ENCODE assay signal across 29 cellular contexts in genomic region chr10:17709492-17709891, GRCh38. TPM values are rescaled to one million over a fixed set of nuclear protein-coding genes. Genes with fewer than 3 reads are reported as not detected.
"Had no signal": no experiment of that assay in that cellular context is flagged by ENCODE, and none has a peak within 500 bp of the region (broad histone marks: within the 10 kb centered on the region; RNA-seq: fewer than 3 reads in every experiment).

No MANE protein-coding gene starts in this region.

- H3K4me1 ChIP-seq: esophagus squamous epithelium, parathyroid adenoma, spleen, testis, tibial artery, uterus had no signal

- H3K9me3 Mint-ChIP-seq: effector memory CD8-positive, alpha-beta T cell; immature natural killer cell; mesothelial cell of epicardium; naive B cell; natural killer cell treated with Interleukin-12 subunit alpha and Interleukin-12 subunit beta and Interleukin-15 and Interleukin-18, amount 100 ng/mL, for 72 hours; neural crest cell; stimulated activated memory B cell treated with anti-CD40 and anti-IgM and Interleukin-4, amounts not matched to agents 10 μg/mL and 1 μg/mL and 100 μg/mL, for 72 hours had no signal

- H3K4me1 Mint-ChIP-seq: immature natural killer cell; mesothelial cell of epicardium; naive B cell; stimulated activated memory B cell treated with anti-CD40 and anti-IgM and Interleukin-4, amounts not matched to agents 10 μg/mL and 1 μg/mL and 100 μg/mL, for 72 hours had no signal

- H3K27me3 ChIP-seq: esophagus squamous epithelium, neutrophil, sigmoid colon, spleen, testis, tibial artery, upper lobe of left lung, uterus had no signal

- H3K36me3 ChIP-seq: uterus had no signal

- ATAC-seq: effector memory CD8-positive, alpha-beta T cell; left colon; mucosa of descending colon; natural killer cell treated with Interleukin-12 subunit alpha and Interleukin-12 subunit beta and Interleukin-15 and Interleukin-18, amount 100 ng/mL, for 72 hours; stimulated activated memory B cell treated with anti-CD40 and anti-IgM and Interleukin-4, amounts not matched to agents 10 μg/mL and 1 μg/mL and 100 μg/mL, for 72 hours; stimulated activated naive CD8-positive, alpha-beta T cell treated with anti-CD3 and anti-CD28 coated beads, Interleukin-15, Interleukin-2, amounts not matched to agents 100 U/mL and 50 U/mL, for 24 hours had no signal

- H3K36me3 Mint-ChIP-seq: natural killer cell treated with Interleukin-12 subunit alpha and Interleukin-12 subunit beta and Interleukin-15 and Interleukin-18, amount 100 ng/mL, for 72 hours had no signal

- H3K27me3 Mint-ChIP-seq: effector memory CD8-positive, alpha-beta T cell; naive B cell; natural killer cell treated with Interleukin-12 subunit alpha and Interleukin-12 subunit beta and Interleukin-15 and Interleukin-18, amount 100 ng/mL, for 72 hours; progenitor cell of endocrine pancreas; stimulated activated memory B cell treated with anti-CD40 and anti-IgM and Interleukin-4, amounts not matched to agents 10 μg/mL and 1 μg/mL and 100 μg/mL, for 72 hours had no signal

- H3K27ac Mint-ChIP-seq: effector memory CD8-positive, alpha-beta T cell; mesothelial cell of epicardium; naive B cell; natural killer cell treated with Interleukin-12 subunit alpha and Interleukin-12 subunit beta and Interleukin-15 and Interleukin-18, amount 100 ng/mL, for 72 hours; progenitor cell of endocrine pancreas; stimulated activated memory B cell treated with anti-CD40 and anti-IgM and Interleukin-4, amounts not matched to agents 10 μg/mL and 1 μg/mL and 100 μg/mL, for 72 hours had no signal

- H3K9me3 ChIP-seq: esophagus squamous epithelium, mucosa of descending colon, neutrophil, sigmoid colon, spleen, testis, tibial artery, upper lobe of left lung, uterus had no signal

- H3K9ac ChIP-seq: parathyroid adenoma had no signal

- DNase-seq: cortex of kidney; effector memory CD8-positive, alpha-beta T cell; erythroblast; esophagus squamous epithelium; hypothalamus; immature natural killer cell; islet precursor cell; kidney glomerular epithelial cell; left colon; mesenchymal stem cell; mucosa of descending colon; naive B cell; right cardiac atrium; sigmoid colon; spleen; stimulated activated CD4-positive, alpha-beta T cell treated with anti-CD3 and anti-CD28 coated beads, Interleukin-4, amount 100 ng/mL, for 4 hours; stimulated activated naive CD8-positive, alpha-beta T cell treated with anti-CD3 and anti-CD28 coated beads, Interleukin-15, Interleukin-2, amounts not matched to agents 100 U/mL and 50 U/mL, for 24 hours; testis; tibial artery; uterus had no signal

- H3K4me3 Mint-ChIP-seq: effector memory CD8-positive, alpha-beta T cell; immature natural killer cell; mesothelial cell of epicardium; naive B cell; natural killer cell treated with Interleukin-12 subunit alpha and Interleukin-12 subunit beta and Interleukin-15 and Interleukin-18, amount 100 ng/mL, for 72 hours; neural crest cell; stimulated activated memory B cell treated with anti-CD40 and anti-IgM and Interleukin-4, amounts not matched to agents 10 μg/mL and 1 μg/mL and 100 μg/mL, for 72 hours had no signal

- H3K27ac ChIP-seq: esophagus squamous epithelium, neutrophil, parathyroid adenoma, sigmoid colon, skin epidermis, spleen, testis, tibial artery, upper lobe of left lung, uterus had no signal

- H3K79me2 ChIP-seq: parathyroid adenoma had no signal

- H3K4me3 ChIP-seq: esophagus squamous epithelium, mucosa of descending colon, sigmoid colon, skin epidermis, spleen, testis, tibial artery, upper lobe of left lung, uterus had no signal

- H2AFZ ChIP-seq: parathyroid adenoma had no signal

RNA-seq across cellular contexts. Expression of gene TMEM236, which starts 42.5 kb away (rescaled TPM):
- total RNA-seq: neural crest cell had no signal
